ENCODE assay signal across 8 cellular contexts in genomic region chr14:80202888-80203562, GRCh38. TPM values are rescaled to one million over a fixed set of nuclear protein-coding genes. Genes with fewer than 3 reads are reported as not detected.
DNase-seq lines count a peak whose midpoint lies in the region; ATAC-seq and TF ChIP-seq lines count a peak whose summit lies in the region.

No MANE protein-coding gene starts in this region.

- in situ Hi-C loops in astrocyte of the spinal cord (cut with HindIII; ENCODE audit: low sequenced_read_pairs), result no loop called here

- no peaks in the 10 kb centered on the region for H3K9me3 Mint-ChIP-seq in activated CD4-positive, alpha-beta T cell treated with anti-CD3 and anti-CD28 coated beads for 36 hours (ENCODE audit: low read depth)

- H3K4me3 Mint-ChIP-seq in activated CD4-positive, alpha-beta T cell treated with anti-CD3 and anti-CD28 coated beads for 36 hours, result no peak overlapping the region

- no peaks in the 10 kb centered on the region for H3K27me3 Mint-ChIP-seq in activated CD4-positive, alpha-beta T cell treated with anti-CD3 and anti-CD28 coated beads for 36 hours

- POLR2A ChIA-PET in activated CD4-positive, alpha-beta T cell treated with anti-CD3 and anti-CD28 coated beads for 36 hours (lab: Charles Lee), result no interaction called here

- H3K27me3 ChIP-seq in HL-60 (ENCODE audit: insufficient read depth, poor library complexity, severe bottlenecking), result no peaks in the 10 kb centered on the region

- H3K36me3 Mint-ChIP-seq in activated CD4-positive, alpha-beta T cell treated with anti-CD3 and anti-CD28 coated beads for 36 hours (ENCODE audit: low read depth), result no peaks in the 10 kb centered on the region

- DNase-seq in activated CD4-positive, alpha-beta T cell treated with anti-CD3 and anti-CD28 coated beads for 36 hours, result peak; percentile 61
- DNase-seq in activated CD4-positive, alpha-beta T cell treated with anti-CD3 and anti-CD28 coated beads for 1 hour, result no peak
- peak; percentile 7 to 31 for DNase-seq in HL-60 (ENCODE audit: low read depth in 1 of 2, low spot score in 1 of 2)
- DNase-seq in astrocyte of the spinal cord (ENCODE audit: low read depth, low spot score), result no peak
- DNase-seq in retinal pigment epithelial cell (ENCODE audit: low read depth), result no peak
- no peak for DNase-seq in NCI-H1694 (lab: John Stamatoyannopoulos, UW)

- no peaks in the 10 kb centered on the region for H3K4me1 Mint-ChIP-seq in activated CD4-positive, alpha-beta T cell treated with anti-CD3 and anti-CD28 coated beads for 36 hours

- no peak overlapping the region for H3K27ac ChIP-seq in HL-60 (replicated peaks)

- peak; percentile 41 for TF ChIP-seq CTCF in HL-60 (IDR thresholded peaks at IDR 0.05; ENCODE audit: insufficient read depth, low read length)
- peak; percentile 27 for TF ChIP-seq CTCF in astrocyte of the spinal cord (IDR thresholded peaks at IDR 0.05; ENCODE audit: low read depth, low read length)
- TF ChIP-seq CTCF in retinal pigment epithelial cell (conservative IDR thresholded peaks at IDR 0.05; ENCODE audit: low read depth, low read length), result peak; percentile 59

- H3K4me3 ChIP-seq in HL-60 (replicated peaks; ENCODE audit: insufficient read depth, low read length) (no peak overlapping the region), astrocyte of the spinal cord (ENCODE audit: low read depth, low read length) (no peak overlapping the region), retinal pigment epithelial cell (ENCODE audit: low read length) (no peak overlapping the region)

- ATAC-seq in activated CD4-positive, alpha-beta T cell treated with anti-CD3 and anti-CD28 coated beads for 36 hours, result no peak
- ATAC-seq in HG02884 (IDR thresholded peaks at IDR 0.05; ENCODE audit: unreplicated experiment), result no peak
- no peak for ATAC-seq in HG02571 (IDR thresholded peaks at IDR 0.05; ENCODE audit: unreplicated experiment)

- CTCF ChIA-PET in activated CD4-positive, alpha-beta T cell treated with anti-CD3 and anti-CD28 coated beads for 36 hours (lab: Charles Lee), result interaction anchor here (0.7 to 1.1 kb wide), 5 partner anchors 14 to 794 kb away, joined by 3 to 5 read pairs (median 4); no protein-coding TSS in a partner anchor

- intact Hi-C loops in activated CD4-positive, alpha-beta T cell treated with anti-CD3 and anti-CD28 coated beads for 36 hours (cut with DNase I, micrococcal nuclease), result no loop called here

- no peak overlapping the region for H3K27ac Mint-ChIP-seq in activated CD4-positive, alpha-beta T cell treated with anti-CD3 and anti-CD28 coated beads for 36 hours

RNA-seq across cellular contexts. Expression of gene DIO2, which starts 8.3 kb away (rescaled TPM):
- not detected for total RNA-seq in activated CD4-positive, alpha-beta T cell treated with anti-CD3 and anti-CD28 coated beads for 36 hours

Comparison
In these comparisons a context has a peak if more than half of its experiments do, and no peak if none do; other contexts are left out.
1. DNase-seq: peak in activated CD4-positive, alpha-beta T cell treated with anti-CD3 and anti-CD28 coated beads for 36 hours (single experiment) and HL-60 (2 of 2); none in activated CD4-positive, alpha-beta T cell treated with anti-CD3 and anti-CD28 coated beads for 1 hour (single experiment), astrocyte of the spinal cord (single experiment), retinal pigment epithelial cell (single experiment) and NCI-H1694 (single experiment).
2. Peak in every context shown above with its lines, with median percentiles within 50 percentile points of each other: CTCF ChIP-seq.